Comparison of ENCODE assay signal across 1 cellular context in genomic region chr2:62415518-62415917, GRCh38.
TF ChIP-seq lines count a peak whose summit lies in the region.

No MANE protein-coding gene starts in this region.

TF ChIP-seq in H1, 55 proteins besides CTCF, POLR2A, EP300 and RAD21:
- TF ChIP-seq SP2 (IDR thresholded peaks at IDR 0.05; ENCODE audit: low read length), result no peak
- TF ChIP-seq SIRT6 (IDR thresholded peaks at IDR 0.05; ENCODE audit: low read length), result no peak
